In the genomic region with DNA sequence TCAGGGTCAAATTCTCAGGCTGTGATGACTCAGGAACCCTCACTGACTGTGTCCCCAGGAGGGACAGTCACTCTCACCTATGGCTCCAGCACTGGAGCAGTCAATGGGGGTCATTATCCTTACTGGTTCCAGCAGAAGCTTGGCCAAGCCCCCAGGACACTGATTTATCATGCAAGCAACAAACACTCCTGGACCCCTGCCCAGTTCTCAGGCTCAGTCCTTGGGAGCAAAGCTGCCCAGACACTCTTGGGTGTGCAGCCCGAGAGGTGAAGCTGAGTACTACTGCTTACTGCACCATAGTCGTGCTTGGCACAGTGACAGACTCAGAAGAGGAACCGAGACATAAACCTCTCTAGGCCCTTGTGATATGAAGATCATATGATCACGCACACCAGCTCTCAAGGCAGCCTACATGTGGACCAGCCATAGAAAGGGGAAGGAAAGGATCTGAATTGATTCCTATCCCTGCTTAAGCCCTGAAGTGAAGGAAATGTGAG, we compare ENCODE assay signal across 8 cellular contexts. TPM values are rescaled to one million over a fixed set of nuclear protein-coding genes. Genes with fewer than 3 reads are reported as not detected.
DNase-seq lines count a peak whose midpoint lies in the region; ATAC-seq, FAIRE-seq and TF ChIP-seq lines count a peak whose summit lies in the region.

No MANE protein-coding gene starts in this region.

- H3K9ac ChIP-seq in SU-DHL-6 (ENCODE audit: low read length) (no peak overlapping the region), kidney (ENCODE audit: low read length in 2 of 2) (no peak overlapping the region)

- H3K36me3 ChIP-seq in SU-DHL-6 (ENCODE audit: low read length) = no peaks in the 10 kb centered on the region
- no peaks in the 10 kb centered on the region for H3K36me3 ChIP-seq in kidney (ENCODE audit: control insufficient read depth in 1 of 2, insufficient read depth in 2 of 2, low read length in 2 of 2)
- no peaks in the 10 kb centered on the region for H3K36me3 ChIP-seq in psoas muscle (ENCODE audit: insufficient read depth in 1 of 2, low read depth in 1 of 2)

- ATAC-seq in GM18909 (IDR thresholded peaks at IDR 0.05; ENCODE audit: poor library complexity, unreplicated experiment) (peak; percentile 86), HG03108 (IDR thresholded peaks at IDR 0.05; ENCODE audit: unreplicated experiment) (peak; percentile 88), psoas muscle (no peak)

- H3K4me2 ChIP-seq in SU-DHL-6 (ENCODE audit: low read depth, low read length, poor library complexity, severe bottlenecking) = peak overlapping the region; percentile 32

- no peaks in the 10 kb centered on the region for H3K4me1 ChIP-seq in kidney (ENCODE audit: control insufficient read depth in 1 of 2, insufficient read depth in 1 of 2, low read depth in 1 of 2, low read length in 2 of 2)
- no peaks in the 10 kb centered on the region for H3K4me1 ChIP-seq in psoas muscle

- no peaks in the 10 kb centered on the region for H3F3A ChIP-seq in SU-DHL-6 (ENCODE audit: insufficient read depth)

- WGBS in psoas muscle, 3 donors = 36 to 38% (median 36%) methylated on average over 4 of the region's 4 CpGs

- 0 out of 2 replicates have a peak, but pooled peaks cover 6% of the 10 kb centered on the region for H3K9me3 ChIP-seq in SU-DHL-6 (ENCODE audit: insufficient read depth, low read length)
- peaks cover 0 to 4% of the 10 kb centered on the region in 2 donors for H3K9me3 ChIP-seq in kidney (ENCODE audit: control insufficient read depth in 1 of 2, low read length in 2 of 2)
- H3K9me3 ChIP-seq in psoas muscle = no peaks in the 10 kb centered on the region

- no peak for FAIRE-seq in kidney (lab: Jason Lieb, UNC)

- intact Hi-C loops in kidney (cut with DNase I) (no loop called here), psoas muscle (cut with DNase I) (no loop called here)

- no peaks in the 10 kb centered on the region for H3K79me2 ChIP-seq in SU-DHL-6 (ENCODE audit: insufficient read depth, low read length)

- H2AFZ ChIP-seq in SU-DHL-6 (ENCODE audit: low read depth, low read length, severe bottlenecking) = no peak overlapping the region

- H3K9me2 ChIP-seq in SU-DHL-6 (replicated peaks; ENCODE audit: insufficient read depth, low read length) = no peaks in the 10 kb centered on the region

- H3K27me3 ChIP-seq in SU-DHL-6 (ENCODE audit: low read length) (no peaks in the 10 kb centered on the region), psoas muscle (ENCODE audit: insufficient read depth in 3 of 3, low read length in 2 of 3) (peaks cover 0 to 11% (median 2%) of the 10 kb centered on the region in 3 donors)

- H3K4me3 ChIP-seq in SU-DHL-6 (ENCODE audit: insufficient read depth, low read length, poor library complexity, severe bottlenecking) = no peak overlapping the region
- no peak overlapping the region for H3K4me3 ChIP-seq in kidney (ENCODE audit: low read length in 2 of 2)
- no peak overlapping the region for H3K4me3 ChIP-seq in psoas muscle

- H4K20me1 ChIP-seq in SU-DHL-6 (ENCODE audit: low read depth, low read length) = no peaks in the 10 kb centered on the region

- peak; percentile 7 to 40 for DNase-seq in AML-193 (lab: John Stamatoyannopoulos, UW)
- DNase-seq in kidney = no peak
- no peak for DNase-seq in NCI-H748 treated with DMSO at 0.1 percent for 48 hours (lab: John Stamatoyannopoulos, UW)
- DNase-seq in dermis blood vessel endothelial cell = no peak
- DNase-seq in psoas muscle = no peak

- TF ChIP-seq CTCF in SU-DHL-6 (IDR thresholded peaks at IDR 0.05; ENCODE audit: insufficient read depth, low read length, poor library complexity, severe bottlenecking) (no peak), kidney (IDR thresholded peaks at IDR 0.05; ENCODE audit: borderline replicate concordance, extremely low read depth, insufficient read depth) (no peak), psoas muscle (IDR thresholded peaks at IDR 0.05) (no peak)

- H3K27ac ChIP-seq in SU-DHL-6 (ENCODE audit: low read depth, low read length) = peak overlapping the region; percentile 20; the same call in 1 of the 2 replicates
- no peak overlapping the region for H3K27ac ChIP-seq in kidney (ENCODE audit: low read depth in 2 of 2, low read length in 2 of 2)
- H3K27ac ChIP-seq in psoas muscle = no peak overlapping the region

RNA-seq across cellular contexts. Expression of gene ZNF280B, which starts 58.2 kb away (rescaled TPM):
- 1.0 TPM for total RNA-seq in kidney
- 0.26 TPM for polyA plus RNA-seq in kidney (ENCODE audit: insufficient read depth, low read depth, low replicate concordance)
- total RNA-seq in dermis blood vessel endothelial cell = 0.68 and 0.93 TPM in 2 replicates
- total RNA-seq in psoas muscle = under 1 TPM; 0.10 to 0.54 (median 0.29) TPM
- under 1 TPM; 0.06 to 0.23 (median 0.09) TPM for polyA plus RNA-seq in psoas muscle

Comparison
In these comparisons a context has a peak if more than half of its experiments do, and no peak if none do; other contexts are left out.
1. DNase-seq: peak in AML-193 (2 of 2); none in kidney (single experiment), NCI-H748 treated with DMSO at 0.1 percent for 48 hours (single experiment), dermis blood vessel endothelial cell (single experiment) and psoas muscle (0 of 2).
2. ATAC-seq: peak in GM18909 (single experiment) and HG03108 (single experiment); none in psoas muscle (0 of 4).